In genomic region chr10:70648427-70648826, GRCh38 we compare ENCODE assay signal across 1 cellular context.
A peak's percentile ranks its signal among the peaks of the same experiment; 100 is the strongest.
TF ChIP-seq lines count a peak whose summit lies in the region.

No MANE protein-coding gene starts in this region.

TF ChIP-seq in HEK293, 187 proteins besides CTCF, POLR2A, EP300 and RAD21 (continued from another document and continues in another):
- peak; percentile 68; the same call in 1 of the 2 replicates for TF ChIP-seq ZNF280D (tag by site-specific recombination; IDR thresholded peaks at IDR 0.05)
- TF ChIP-seq ZNF768 (tag by site-specific recombination; IDR thresholded peaks at IDR 0.05), result no peak
- TF ChIP-seq ZNF548 (tag by site-specific recombination; IDR thresholded peaks at IDR 0.05), result no peak
- TF ChIP-seq ZNF423 (tag by site-specific recombination; IDR thresholded peaks at IDR 0.05), result no peak
- peak; percentile 78 for TF ChIP-seq SETDB1 (IDR thresholded peaks at IDR 0.05; ENCODE audit: insufficient read length, low read length)
- TF ChIP-seq ZNF544 (tag by site-specific recombination; IDR thresholded peaks at IDR 0.05), result no peak
- peak; percentile 57; the same call in 1 of the 2 replicates for TF ChIP-seq ZNF26 (tag by site-specific recombination; IDR thresholded peaks at IDR 0.05)
- no peak for TF ChIP-seq HOXC10 (CRISPR knock-in tag; IDR thresholded peaks at IDR 0.05)
- TF ChIP-seq ZNF747 (tag by site-specific recombination; IDR thresholded peaks at IDR 0.05), result no peak
- TF ChIP-seq PRDM4 (tag by site-specific recombination; IDR thresholded peaks at IDR 0.05), result no peak
- no peak for TF ChIP-seq ZIC2 (tag by site-specific recombination; IDR thresholded peaks at IDR 0.05)
- no peak for TF ChIP-seq PRDM6 (tag by site-specific recombination; IDR thresholded peaks at IDR 0.05)
- TF ChIP-seq REPIN1 (tag by site-specific recombination; IDR thresholded peaks at IDR 0.05; ENCODE audit: low read depth), result no peak
- TF ChIP-seq ZBTB26 (tag by site-specific recombination; optimal IDR thresholded peaks at IDR 0.05), result no peak
- no peak for TF ChIP-seq OSR2 (tag by site-specific recombination; IDR thresholded peaks at IDR 0.05)
- TF ChIP-seq OVOL3 (tag by site-specific recombination; IDR thresholded peaks at IDR 0.05), result no peak
- TF ChIP-seq ZNF585B (tag by site-specific recombination; IDR thresholded peaks at IDR 0.05), result peak; percentile 67
- no peak for TF ChIP-seq ZNF221 (tag by site-specific recombination; IDR thresholded peaks at IDR 0.05; ENCODE audit: borderline replicate concordance)
- no peak for TF ChIP-seq HOXA7 (CRISPR knock-in tag; IDR thresholded peaks at IDR 0.05; ENCODE audit: borderline replicate concordance)
- no peak for TF ChIP-seq ZNF341 (tag by site-specific recombination; IDR thresholded peaks at IDR 0.05; ENCODE audit: low read depth)
- TF ChIP-seq ZNF624 (tag by site-specific recombination; IDR thresholded peaks at IDR 0.05), result no peak
- no peak for TF ChIP-seq ZNF670 (tag by site-specific recombination; IDR thresholded peaks at IDR 0.05; ENCODE audit: low read depth)
- no peak for TF ChIP-seq ZSCAN5A (tag by site-specific recombination; IDR thresholded peaks at IDR 0.05)
- no peak for TF ChIP-seq ZNF664 (tag by site-specific recombination; IDR thresholded peaks at IDR 0.05)
- no peak for TF ChIP-seq AEBP2 (tag by site-specific recombination; IDR thresholded peaks at IDR 0.05; ENCODE audit: borderline replicate concordance)
- TF ChIP-seq ZFP41 (tag by site-specific recombination; IDR thresholded peaks at IDR 0.05; ENCODE audit: borderline replicate concordance), result no peak
- peak; percentile 86 for TF ChIP-seq ZNF529 (tag by site-specific recombination; IDR thresholded peaks at IDR 0.05; ENCODE audit: insufficient replicate concordance)
- no peak for TF ChIP-seq ZNF785 (tag by site-specific recombination; IDR thresholded peaks at IDR 0.05)
- no peak for TF ChIP-seq ZNF571 (tag by site-specific recombination; IDR thresholded peaks at IDR 0.05)
- no peak for TF ChIP-seq PATZ1 (tag by site-specific recombination; IDR thresholded peaks at IDR 0.05)
- TF ChIP-seq ZNF777 (tag by site-specific recombination; IDR thresholded peaks at IDR 0.05; ENCODE audit: borderline replicate concordance), result no peak
- no peak for TF ChIP-seq ZNF530 (tag by site-specific recombination; IDR thresholded peaks at IDR 0.05; ENCODE audit: low read depth)
- no peak for TF ChIP-seq INSM2 (tag by site-specific recombination; IDR thresholded peaks at IDR 0.05)
- no peak for TF ChIP-seq ZBTB8A (tag by site-specific recombination; IDR thresholded peaks at IDR 0.05)
- TF ChIP-seq ZSCAN23 (tag by site-specific recombination; IDR thresholded peaks at IDR 0.05), result no peak
- no peak for TF ChIP-seq KLF7 (tag by site-specific recombination; IDR thresholded peaks at IDR 0.05; ENCODE audit: borderline replicate concordance)
- TF ChIP-seq ZNF37A (tag by site-specific recombination; IDR thresholded peaks at IDR 0.05), result no peak
- TF ChIP-seq ZBTB48 (tag by site-specific recombination; IDR thresholded peaks at IDR 0.05), result no peak
- no peak for TF ChIP-seq ZNF426 (tag by site-specific recombination; IDR thresholded peaks at IDR 0.05)
- TF ChIP-seq SP3 (tag by site-specific recombination; IDR thresholded peaks at IDR 0.05), result no peak
- no peak for TF ChIP-seq ZNF629 (tag by site-specific recombination; IDR thresholded peaks at IDR 0.05)
- no peak for TF ChIP-seq GLI4 (tag by site-specific recombination; IDR thresholded peaks at IDR 0.05)
- TF ChIP-seq ZNF473 (tag by site-specific recombination; IDR thresholded peaks at IDR 0.05), result no peak
- no peak for TF ChIP-seq GLIS1 (tag by site-specific recombination; IDR thresholded peaks at IDR 0.05)
- TF ChIP-seq ZBTB6 (tag by site-specific recombination; IDR thresholded peaks at IDR 0.05), result no peak
- TF ChIP-seq ZNF366 (tag by site-specific recombination; conservative IDR thresholded peaks at IDR 0.05), result no peak
- TF ChIP-seq ZNF555 (tag by site-specific recombination; conservative IDR thresholded peaks at IDR 0.05), result no peak
- TF ChIP-seq MZF1 (tag by site-specific recombination; IDR thresholded peaks at IDR 0.05; ENCODE audit: borderline replicate concordance), result no peak
- no peak for TF ChIP-seq ZNF677 (tag by site-specific recombination; IDR thresholded peaks at IDR 0.05)
- TF ChIP-seq IKZF3 (tag by site-specific recombination; IDR thresholded peaks at IDR 0.05), result no peak
